In the genomic region with DNA sequence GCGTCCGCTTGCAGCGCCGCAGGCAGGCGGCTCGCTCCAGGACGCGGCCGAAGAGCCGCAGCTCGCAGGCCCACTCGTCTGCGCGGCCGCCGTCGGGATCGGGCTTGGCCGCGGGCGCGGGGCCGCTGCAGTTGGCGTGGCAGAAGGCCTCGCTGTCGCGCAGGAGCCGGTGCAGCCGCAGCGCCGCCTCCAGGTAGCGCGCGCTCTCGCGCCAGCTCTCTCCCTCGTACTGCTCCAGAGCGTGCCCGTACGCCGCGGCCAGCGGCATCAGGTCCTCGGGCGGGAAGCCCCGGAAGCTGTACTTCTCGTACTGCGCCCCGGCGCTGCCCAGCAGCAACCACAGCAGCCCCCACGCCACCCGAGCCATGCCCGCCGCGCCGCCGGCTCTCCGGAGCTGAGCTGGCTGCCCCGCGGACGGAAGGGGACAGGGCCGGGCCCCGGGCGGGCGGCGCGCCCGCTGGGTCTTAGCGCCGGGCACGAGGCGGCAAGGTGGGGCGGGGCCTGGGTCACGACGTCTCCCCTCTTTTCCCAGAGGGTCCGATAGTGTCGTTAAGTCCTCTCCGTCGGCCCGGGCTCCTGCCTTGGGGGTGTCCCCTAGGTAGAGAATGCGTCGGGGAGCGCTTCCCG, we compare ENCODE assay signal across 8 cellular contexts. TPM values are rescaled to one million over a fixed set of nuclear protein-coding genes. Genes with fewer than 3 reads are reported as not detected.
A peak's percentile ranks its signal among the peaks of the same experiment; 100 is the strongest.
DNase-seq lines count a peak whose midpoint lies in the region; ATAC-seq and TF ChIP-seq lines count a peak whose summit lies in the region.

A gene with protein sequence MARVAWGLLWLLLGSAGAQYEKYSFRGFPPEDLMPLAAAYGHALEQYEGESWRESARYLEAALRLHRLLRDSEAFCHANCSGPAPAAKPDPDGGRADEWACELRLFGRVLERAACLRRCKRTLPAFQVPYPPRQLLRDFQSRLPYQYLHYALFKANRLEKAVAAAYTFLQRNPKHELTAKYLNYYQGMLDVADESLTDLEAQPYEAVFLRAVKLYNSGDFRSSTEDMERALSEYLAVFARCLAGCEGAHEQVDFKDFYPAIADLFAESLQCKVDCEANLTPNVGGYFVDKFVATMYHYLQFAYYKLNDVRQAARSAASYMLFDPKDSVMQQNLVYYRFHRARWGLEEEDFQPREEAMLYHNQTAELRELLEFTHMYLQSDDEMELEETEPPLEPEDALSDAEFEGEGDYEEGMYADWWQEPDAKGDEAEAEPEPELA (minus strand): TSS at position 401 of the 627 bp plus-strand sequence. CDS start 34 bp downstream, at position 367.

- ATAC-seq in HG03469 (IDR thresholded peaks at IDR 0.05; ENCODE audit: unreplicated experiment) (peak; percentile 48), GM21515 (IDR thresholded peaks at IDR 0.05; ENCODE audit: unreplicated experiment) (no peak)

- in situ Hi-C loops in GM13976 (cut with MboI; ENCODE audit: low sequenced_read_pairs, unreplicated experiment) = no loop called here
- in situ Hi-C loops in endometrial microvascular endothelial cells (cut with HindIII; ENCODE audit: inconsistent ontology term, low pct_unique_long_range_greater_than_20kb, low sequenced_read_pairs) = no loop called here

- peak within 1 kb of the TSS; percentile 86 for H3K4me3 ChIP-seq in mesodermal cell (ENCODE audit: extremely low read depth, insufficient read depth, low read length, poor library complexity, severe bottlenecking)

- peaks cover 9% of the 10 kb centered on the region for H3K4me1 ChIP-seq in mesodermal cell (ENCODE audit: control insufficient read depth, insufficient read depth, low read length, poor library complexity, severe bottlenecking)

- peak within 1 kb of the TSS; percentile 89 for H3K27ac ChIP-seq in mesodermal cell (ENCODE audit: low read depth, low read length, severe bottlenecking)

- peak; percentile 87 for DNase-seq in GM13976 (ENCODE audit: low spot score)
- DNase-seq in NOMO-1 (lab: John Stamatoyannopoulos, UW; ENCODE audit: unreplicated experiment in 2 of 2) = peak; percentile 75 to 82
- DNase-seq in activated CD8-positive, alpha-beta memory T cell treated with anti-CD3 and anti-CD28 coated beads, Interleukin-2, amount 50 U/mL, for 4 hours = peak; percentile 74
- peak; percentile 60 for DNase-seq in stimulated activated CD8-positive, alpha-beta memory T cell treated with anti-CD3 and anti-CD28 coated beads, Interleukin-12 subunit alpha, Interleukin-12 subunit beta, amount 100 ng/mL, for 4 hours (ENCODE audit: low read depth)

- H3K36me3 ChIP-seq in mesodermal cell (ENCODE audit: control insufficient read depth, insufficient read depth, low read length) = peaks cover 30% of the 10 kb centered on the region

- H3K9me3 ChIP-seq in mesodermal cell (ENCODE audit: control insufficient read depth, low read length) = no peaks in the 10 kb centered on the region

- WGBS in mesodermal cell (ENCODE audit: insufficient coverage in 2 of 2), 2 experiments = 0% methylated on average over 69 to 70 of the region's 84 CpGs

- TF ChIP-seq CTCF in GM13976 (IDR thresholded peaks at IDR 0.05; ENCODE audit: borderline replicate concordance, control extremely low read depth, extremely low read depth, insufficient read depth, missing control alignments) = peak; percentile 80

RNA-seq across cellular contexts. Expression of the gene that starts here (rescaled TPM):
- total RNA-seq in endometrial microvascular endothelial cells (ENCODE audit: inconsistent ontology term) = 33.3 TPM
- polyA plus RNA-seq in mesodermal cell (2013, experiment 1 of 2) = 51.8 TPM
- 41.0 TPM for polyA plus RNA-seq in mesodermal cell (2013, experiment 2 of 2)
